ENCODE assay signal across 9 cellular contexts in genomic region chr1:151547119-151547899, GRCh38. TPM values are rescaled to one million over a fixed set of nuclear protein-coding genes. Genes with fewer than 3 reads are reported as not detected.
A peak's percentile ranks its signal among the peaks of the same experiment; 100 is the strongest.
DNase-seq lines count a peak whose midpoint lies in the region; ATAC-seq and TF ChIP-seq lines count a peak whose summit lies in the region.
"Had no signal": no experiment of that assay in that cellular context is flagged by ENCODE, and none has a peak within 500 bp of the region (broad histone marks: within the 10 kb centered on the region; RNA-seq: fewer than 3 reads in every experiment).

No MANE protein-coding gene starts in this region.

- in situ Hi-C loops in T47D (cut with HindIII; ENCODE audit: low pct_unique_long_range_greater_than_20kb, low sequenced_read_pairs), result no loop called here

- no peak overlapping the region for H3K4me3 ChIP-seq in urinary bladder (ENCODE audit: low read depth, low read length)

- ATAC-seq in activated CD8-positive, alpha-beta T cell treated with anti-CD3 and anti-CD28 coated beads, Interleukin-2, amount 10 ng/mL, durations not matched to agents 7 days and 5 days, result peak; percentile 23
- ATAC-seq in activated CD8-positive, alpha-beta T cell treated with anti-CD3 and anti-CD28 coated beads for 36 hours, result no peak
- no peak for ATAC-seq in GM18909 (IDR thresholded peaks at IDR 0.05; ENCODE audit: poor library complexity, unreplicated experiment)

- WGBS in urinary bladder, result 48% methylated on average over 7 of the region's 7 CpGs

- peaks cover 9% of the 10 kb centered on the region for H3K4me1 Mint-ChIP-seq in activated CD8-positive, alpha-beta T cell treated with anti-CD3 and anti-CD28 coated beads, Interleukin-2, amount 10 ng/mL, durations not matched to agents 7 days and 5 days (ENCODE audit: low read depth)
- H3K4me1 Mint-ChIP-seq in activated CD8-positive, alpha-beta T cell treated with anti-CD3 and anti-CD28 coated beads for 36 hours (ENCODE audit: low read depth), result no peaks in the 10 kb centered on the region

- no peak for DNase-seq in activated CD8-positive, alpha-beta T cell treated with anti-CD3 and anti-CD28 coated beads, Interleukin-2, amount 10 ng/mL, durations not matched to agents 7 days and 5 days
- no peak for DNase-seq in activated CD8-positive, alpha-beta T cell treated with anti-CD3 and anti-CD28 coated beads for 36 hours
- peak; percentile 63 to 98 for DNase-seq in T47D (ENCODE audit: low read depth in 1 of 2, low spot score in 1 of 2)
- DNase-seq in kidney tubule cell (ENCODE audit: low spot score), result peak; percentile 99
- no peak for DNase-seq in inferior parietal cortex (ENCODE audit: extremely low spot score)
- no peak for DNase-seq in stimulated activated CD4-positive, alpha-beta T cell treated with anti-CD3 and anti-CD28 coated beads, Interleukin-4, amount 100 ng/mL, for 1 hour

- H3K36me3 ChIP-seq in urinary bladder (ENCODE audit: insufficient read depth), result no peaks in the 10 kb centered on the region

- no peak for TF ChIP-seq CTCF in activated CD8-positive, alpha-beta T cell treated with anti-CD3 and anti-CD28 coated beads for 36 hours (IDR thresholded peaks at IDR 0.05)

- H3K9me3 Mint-ChIP-seq in activated CD8-positive, alpha-beta T cell treated with anti-CD3 and anti-CD28 coated beads, Interleukin-2, amount 10 ng/mL, durations not matched to agents 7 days and 5 days (ENCODE audit: insufficient read depth), result no peaks in the 10 kb centered on the region
- H3K9me3 Mint-ChIP-seq in activated CD8-positive, alpha-beta T cell treated with anti-CD3 and anti-CD28 coated beads for 36 hours, result no peaks in the 10 kb centered on the region
- H3K9me3 Mint-ChIP-seq: natural killer cell treated with Interleukin-12 subunit alpha and Interleukin-12 subunit beta and Interleukin-15 and Interleukin-18, amount 100 ng/mL, for 72 hours had no signal

- CTCF ChIA-PET in activated CD8-positive, alpha-beta T cell treated with anti-CD3 and anti-CD28 coated beads, Interleukin-2, amount 10 ng/mL, durations not matched to agents 7 days and 5 days (lab: Charles Lee), result no interaction called here
- CTCF ChIA-PET in activated CD8-positive, alpha-beta T cell treated with anti-CD3 and anti-CD28 coated beads for 36 hours (lab: Charles Lee), result no interaction called here

- H3K27ac Mint-ChIP-seq in activated CD8-positive, alpha-beta T cell treated with anti-CD3 and anti-CD28 coated beads, Interleukin-2, amount 10 ng/mL, durations not matched to agents 7 days and 5 days, result no peak overlapping the region
- no peak overlapping the region for H3K27ac Mint-ChIP-seq in activated CD8-positive, alpha-beta T cell treated with anti-CD3 and anti-CD28 coated beads for 36 hours
- H3K27ac Mint-ChIP-seq: natural killer cell treated with Interleukin-12 subunit alpha and Interleukin-12 subunit beta and Interleukin-15 and Interleukin-18, amount 100 ng/mL, for 72 hours had no signal

- H3K4me1 ChIP-seq in urinary bladder (ENCODE audit: insufficient read depth), result peaks cover 4% of the 10 kb centered on the region

- POLR2A ChIA-PET in activated CD8-positive, alpha-beta T cell treated with anti-CD3 and anti-CD28 coated beads, Interleukin-2, amount 10 ng/mL, durations not matched to agents 7 days and 5 days (lab: Charles Lee), result no interaction called here
- POLR2A ChIA-PET in activated CD8-positive, alpha-beta T cell treated with anti-CD3 and anti-CD28 coated beads for 36 hours (lab: Charles Lee), result no interaction called here

- H3K27me3 Mint-ChIP-seq in activated CD8-positive, alpha-beta T cell treated with anti-CD3 and anti-CD28 coated beads, Interleukin-2, amount 10 ng/mL, durations not matched to agents 7 days and 5 days (ENCODE audit: low read depth), result peaks cover 5% of the 10 kb centered on the region
- no peaks in the 10 kb centered on the region for H3K27me3 Mint-ChIP-seq in activated CD8-positive, alpha-beta T cell treated with anti-CD3 and anti-CD28 coated beads for 36 hours

- no peak overlapping the region for H3K4me3 Mint-ChIP-seq in activated CD8-positive, alpha-beta T cell treated with anti-CD3 and anti-CD28 coated beads, Interleukin-2, amount 10 ng/mL, durations not matched to agents 7 days and 5 days
- H3K4me3 Mint-ChIP-seq in activated CD8-positive, alpha-beta T cell treated with anti-CD3 and anti-CD28 coated beads for 36 hours, result no peak overlapping the region
- H3K4me3 Mint-ChIP-seq: natural killer cell treated with Interleukin-12 subunit alpha and Interleukin-12 subunit beta and Interleukin-15 and Interleukin-18, amount 100 ng/mL, for 72 hours had no signal

- H3K36me3 Mint-ChIP-seq in activated CD8-positive, alpha-beta T cell treated with anti-CD3 and anti-CD28 coated beads, Interleukin-2, amount 10 ng/mL, durations not matched to agents 7 days and 5 days (ENCODE audit: low read depth), result no peaks in the 10 kb centered on the region
- no peaks in the 10 kb centered on the region for H3K36me3 Mint-ChIP-seq in activated CD8-positive, alpha-beta T cell treated with anti-CD3 and anti-CD28 coated beads for 36 hours (ENCODE audit: low read depth)
- H3K36me3 Mint-ChIP-seq: natural killer cell treated with Interleukin-12 subunit alpha and Interleukin-12 subunit beta and Interleukin-15 and Interleukin-18, amount 100 ng/mL, for 72 hours had no signal

- peak overlapping the region; percentile 4 for H3K27ac ChIP-seq in urinary bladder (ENCODE audit: low read depth)

- intact Hi-C loops in activated CD8-positive, alpha-beta T cell treated with anti-CD3 and anti-CD28 coated beads for 36 hours (cut with micrococcal nuclease), result loop anchor here (10.0 kb wide), 1 partner anchor 103 kb away; no protein-coding TSS in a partner anchor

RNA-seq across cellular contexts. Expression of gene TUFT1, which starts 7.2 kb away (rescaled TPM):
- under 1 TPM; 0.42 TPM for total RNA-seq in activated CD8-positive, alpha-beta T cell treated with anti-CD3 and anti-CD28 coated beads, Interleukin-2, amount 10 ng/mL, durations not matched to agents 7 days and 5 days
- total RNA-seq in activated CD8-positive, alpha-beta T cell treated with anti-CD3 and anti-CD28 coated beads for 36 hours, result 1 to 10 TPM; 1.0 to 1.5 TPM
- 9.7 TPM for total RNA-seq in urinary bladder
- polyA plus RNA-seq in urinary bladder, result 8.5 TPM

RNA-seq across cellular contexts. Expression of gene CGN, which starts 36.1 kb away (rescaled TPM):
- under 1 TPM; 0.34 to 0.82 TPM for total RNA-seq in activated CD8-positive, alpha-beta T cell treated with anti-CD3 and anti-CD28 coated beads, Interleukin-2, amount 10 ng/mL, durations not matched to agents 7 days and 5 days
- 1 to 10 TPM; 1.7 to 1.9 TPM for total RNA-seq in activated CD8-positive, alpha-beta T cell treated with anti-CD3 and anti-CD28 coated beads for 36 hours
- 5.9 TPM for total RNA-seq in urinary bladder
- polyA plus RNA-seq in urinary bladder, result 5.5 TPM

Comparison
In these comparisons a context has a peak if more than half of its experiments do, and no peak if none do; other contexts are left out.
1. DNase-seq: peak in T47D (2 of 2) and kidney tubule cell (single experiment); none in activated CD8-positive, alpha-beta T cell treated with anti-CD3 and anti-CD28 coated beads, Interleukin-2, amount 10 ng/mL, durations not matched to agents 7 days and 5 days (single experiment), activated CD8-positive, alpha-beta T cell treated with anti-CD3 and anti-CD28 coated beads for 36 hours (single experiment), inferior parietal cortex (single experiment) and stimulated activated CD4-positive, alpha-beta T cell treated with anti-CD3 and anti-CD28 coated beads, Interleukin-4, amount 100 ng/mL, for 1 hour (single experiment).